28 cellular contexts compared by ENCODE assay signal in genomic region chr3:15936347-15936746, GRCh38.
DNase-seq lines count a peak whose midpoint lies in the region; TF ChIP-seq lines count a peak whose summit lies in the region.
"Had no signal": no experiment of that assay in that cellular context is flagged by ENCODE, and none has a peak within 500 bp of the region (broad histone marks: within the 10 kb centered on the region; RNA-seq: fewer than 3 reads in every experiment).

No MANE protein-coding gene starts in this region.

- DNase-seq in LHCN-M2 (ENCODE audit: low read depth) (peak; percentile 34), dorsolateral prefrontal cortex (peak in 1 of 10 donors; percentile 37), middle frontal gyrus (ENCODE audit: extremely low spot score, low spot score) (peak; percentile 57), superior temporal gyrus (ENCODE audit: extremely low spot score) (peak; percentile 65), GM13976 (ENCODE audit: low spot score) (no peak), NCI-H1417 (lab: John Stamatoyannopoulos, UW) (no peak)
- no peak for DNase-seq in activated naive CD8-positive, alpha-beta T cell treated with anti-CD3 and anti-CD28 coated beads for 36 hours
- DNase-seq: activated CD4-positive, alpha-beta T cell treated with anti-CD3 and anti-CD28 coated beads for 48 hours; activated CD8-positive, alpha-beta memory T cell treated with anti-CD3 and anti-CD28 coated beads for 24 hours; activated gamma-delta T cell treated with Interleukin-2 at 50 U/mL for 16 hours; activated naive CD8-positive, alpha-beta T cell treated with anti-CD3 and anti-CD28 coated beads, Interleukin-2, amount 50 U/mL, for 24 hours; CD4-positive, CD25-positive, alpha-beta regulatory T cell; effector CD8-positive, alpha-beta T cell; foreskin keratinocyte; GOT3; naive thymus-derived CD8-positive, alpha-beta T cell; NCI-H1048; NCI-H187; NCI-H524 treated with DMSO at 0.1 percent for 48 hours; PC-9; SIG-M5; stimulated activated CD4-positive, alpha-beta T cell treated with anti-CD3 and anti-CD28 coated beads, Interleukin-4, amount 100 ng/mL, for 24 hours; SW 1271; T1000; WERI-Rb-1 had no signal

- no peak overlapping the region for H3K4me3 ChIP-seq in dorsolateral prefrontal cortex
- H3K4me3 ChIP-seq: PC-9, right atrium auricular region, suprapubic skin had no signal

- in situ Hi-C loops in GM13976 (cut with MboI; ENCODE audit: low sequenced_read_pairs, unreplicated experiment): no loop called here

- H3K27ac Mint-ChIP-seq in activated naive CD8-positive, alpha-beta T cell treated with anti-CD3 and anti-CD28 coated beads for 36 hours: no peak overlapping the region
- H3K27ac Mint-ChIP-seq: activated naive CD8-positive, alpha-beta T cell treated with anti-CD3 and anti-CD28 coated beads, Interleukin-2, amount 50 U/mL, for 24 hours; stimulated activated effector memory CD8-positive, alpha-beta T cell treated with anti-CD3 and anti-CD28 coated beads, Interleukin-12 subunit alpha, Interleukin-12 subunit beta, amount 100 ng/mL, for 72 hours had no signal

- no peaks in the 10 kb centered on the region for H3K27me3 ChIP-seq in dorsolateral prefrontal cortex
- H3K27me3 ChIP-seq: right atrium auricular region, suprapubic skin had no signal

- TF ChIP-seq CTCF in dorsolateral prefrontal cortex (IDR thresholded peaks at IDR 0.05 in 54 of 56, conservative IDR thresholded peaks at IDR 0.05 in 2 of 56; ENCODE audit: low read depth in 1 of 56, partially characterized antibody in 56 of 56): no peak
- TF ChIP-seq CTCF in GM13976 (IDR thresholded peaks at IDR 0.05; ENCODE audit: borderline replicate concordance, control extremely low read depth, extremely low read depth, insufficient read depth, missing control alignments): no peak

- no peaks in the 10 kb centered on the region for H3K4me1 Mint-ChIP-seq in activated naive CD8-positive, alpha-beta T cell treated with anti-CD3 and anti-CD28 coated beads for 36 hours
- H3K4me1 Mint-ChIP-seq: activated naive CD8-positive, alpha-beta T cell treated with anti-CD3 and anti-CD28 coated beads, Interleukin-2, amount 50 U/mL, for 24 hours; CD4-positive, CD25-positive, alpha-beta regulatory T cell; naive thymus-derived CD8-positive, alpha-beta T cell; stimulated activated effector memory CD8-positive, alpha-beta T cell treated with anti-CD3 and anti-CD28 coated beads, Interleukin-12 subunit alpha, Interleukin-12 subunit beta, amount 100 ng/mL, for 72 hours had no signal

- H3K9me3 Mint-ChIP-seq in activated naive CD8-positive, alpha-beta T cell treated with anti-CD3 and anti-CD28 coated beads for 36 hours: peaks cover 4% of the 10 kb centered on the region
- H3K9me3 Mint-ChIP-seq: stimulated activated effector memory CD8-positive, alpha-beta T cell treated with anti-CD3 and anti-CD28 coated beads, Interleukin-12 subunit alpha, Interleukin-12 subunit beta, amount 100 ng/mL, for 72 hours had no signal

- no peaks in the 10 kb centered on the region for H3K27me3 Mint-ChIP-seq in activated naive CD8-positive, alpha-beta T cell treated with anti-CD3 and anti-CD28 coated beads for 36 hours

- no peak overlapping the region for H3K4me3 Mint-ChIP-seq in activated naive CD8-positive, alpha-beta T cell treated with anti-CD3 and anti-CD28 coated beads for 36 hours
- H3K4me3 Mint-ChIP-seq: activated naive CD8-positive, alpha-beta T cell treated with anti-CD3 and anti-CD28 coated beads, Interleukin-2, amount 50 U/mL, for 24 hours; CD4-positive, CD25-positive, alpha-beta regulatory T cell; naive thymus-derived CD8-positive, alpha-beta T cell; stimulated activated effector memory CD8-positive, alpha-beta T cell treated with anti-CD3 and anti-CD28 coated beads, Interleukin-12 subunit alpha, Interleukin-12 subunit beta, amount 100 ng/mL, for 72 hours had no signal

- peak overlapping the region in 51 of 59 donors; percentile 7 to 91 (median 75) for H3K27ac ChIP-seq in dorsolateral prefrontal cortex
- H3K27ac ChIP-seq: foreskin keratinocyte, PC-9, right atrium auricular region, suprapubic skin, WERI-Rb-1 had no signal

- no peaks in the 10 kb centered on the region for H3K36me3 Mint-ChIP-seq in activated naive CD8-positive, alpha-beta T cell treated with anti-CD3 and anti-CD28 coated beads for 36 hours
- H3K36me3 Mint-ChIP-seq: stimulated activated effector memory CD8-positive, alpha-beta T cell treated with anti-CD3 and anti-CD28 coated beads, Interleukin-12 subunit alpha, Interleukin-12 subunit beta, amount 100 ng/mL, for 72 hours had no signal

- intact Hi-C loops in dorsolateral prefrontal cortex (cut with DNase I): loop anchor here (5.0 to 10.0 kb wide), 3 partner anchors 44 to 238 kb away; partner anchors contain the start of gene GALNT15 (in 1 of the 2)

Comparison
In these comparisons a context has a peak if more than half of its experiments do, and no peak if none do; other contexts are left out.
1. DNase-seq: peak in LHCN-M2 (single experiment), middle frontal gyrus (single experiment) and superior temporal gyrus (single experiment); none in GM13976 (single experiment), NCI-H1417 (0 of 3) and activated naive CD8-positive, alpha-beta T cell treated with anti-CD3 and anti-CD28 coated beads for 36 hours (single experiment).